ENCODE assay signal across 1 cellular context in genomic region chr15:89575146-89575655, GRCh38.
TF ChIP-seq lines count a peak whose summit lies in the region.

A gene with protein sequence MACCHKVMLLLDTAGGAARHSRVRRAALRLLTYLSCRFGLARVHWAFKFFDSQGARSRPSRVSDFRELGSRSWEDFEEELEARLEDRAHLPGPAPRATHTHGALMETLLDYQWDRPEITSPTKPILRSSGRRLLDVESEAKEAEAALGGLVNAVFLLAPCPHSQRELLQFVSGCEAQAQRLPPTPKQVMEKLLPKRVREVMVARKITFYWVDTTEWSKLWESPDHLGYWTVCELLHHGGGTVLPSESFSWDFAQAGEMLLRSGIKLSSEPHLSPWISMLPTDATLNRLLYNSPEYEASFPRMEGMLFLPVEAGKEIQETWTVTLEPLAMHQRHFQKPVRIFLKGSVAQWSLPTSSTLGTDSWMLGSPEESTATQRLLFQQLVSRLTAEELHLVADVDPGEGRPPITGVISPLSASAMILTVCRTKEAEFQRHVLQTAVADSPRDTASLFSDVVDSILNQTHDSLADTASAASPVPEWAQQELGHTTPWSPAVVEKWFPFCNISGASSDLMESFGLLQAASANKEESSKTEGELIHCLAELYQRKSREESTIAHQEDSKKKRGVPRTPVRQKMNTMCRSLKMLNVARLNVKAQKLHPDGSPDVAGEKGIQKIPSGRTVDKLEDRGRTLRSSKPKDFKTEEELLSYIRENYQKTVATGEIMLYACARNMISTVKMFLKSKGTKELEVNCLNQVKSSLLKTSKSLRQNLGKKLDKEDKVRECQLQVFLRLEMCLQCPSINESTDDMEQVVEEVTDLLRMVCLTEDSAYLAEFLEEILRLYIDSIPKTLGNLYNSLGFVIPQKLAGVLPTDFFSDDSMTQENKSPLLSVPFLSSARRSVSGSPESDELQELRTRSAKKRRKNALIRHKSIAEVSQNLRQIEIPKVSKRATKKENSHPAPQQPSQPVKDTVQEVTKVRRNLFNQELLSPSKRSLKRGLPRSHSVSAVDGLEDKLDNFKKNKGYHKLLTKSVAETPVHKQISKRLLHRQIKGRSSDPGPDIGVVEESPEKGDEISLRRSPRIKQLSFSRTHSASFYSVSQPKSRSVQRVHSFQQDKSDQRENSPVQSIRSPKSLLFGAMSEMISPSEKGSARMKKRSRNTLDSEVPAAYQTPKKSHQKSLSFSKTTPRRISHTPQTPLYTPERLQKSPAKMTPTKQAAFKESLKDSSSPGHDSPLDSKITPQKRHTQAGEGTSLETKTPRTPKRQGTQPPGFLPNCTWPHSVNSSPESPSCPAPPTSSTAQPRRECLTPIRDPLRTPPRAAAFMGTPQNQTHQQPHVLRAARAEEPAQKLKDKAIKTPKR (N-terminal part only) (plus strand): TSS chr15:89575469. CDS start chr15:89575587, 118 bp downstream.

TF ChIP-seq in K562, 482 proteins besides CTCF, POLR2A, EP300 and RAD21 (continued from another document and continues in another):
- TF ChIP-seq MGA (IDR thresholded peaks at IDR 0.05): peak; percentile 29; the same call in 1 of the 2 replicates
- TF ChIP-seq HNRNPLL (IDR thresholded peaks at IDR 0.05; ENCODE audit: low read depth, low read length, poor library complexity, severe bottlenecking): peak; percentile 97
- TF ChIP-seq FOXJ3 (CRISPR knock-in tag; IDR thresholded peaks at IDR 0.05): no peak
- no peak for TF ChIP-seq PHB (CRISPR knock-in tag; IDR thresholded peaks at IDR 0.05)
- TF ChIP-seq GTF2E2 (tag; IDR thresholded peaks at IDR 0.05): no peak
- peak; percentile 72; the same call in 1 of the 2 replicates for TF ChIP-seq KLF13 (tag; IDR thresholded peaks at IDR 0.05; ENCODE audit: borderline replicate concordance, low read depth)
- no peak for TF ChIP-seq BRD4 (IDR thresholded peaks at IDR 0.05)
- TF ChIP-seq ZNF121 (CRISPR knock-in tag; conservative IDR thresholded peaks at IDR 0.05): no peak
- TF ChIP-seq TCF7L2 (IDR thresholded peaks at IDR 0.05; ENCODE audit: low read depth, low read length): no peak
- TF ChIP-seq TAF7 (tag; IDR thresholded peaks at IDR 0.05): no peak
- no peak for TF ChIP-seq CBX3 (IDR thresholded peaks at IDR 0.05; ENCODE audit: borderline replicate concordance in 1 of 2, low read length in 2 of 2)
- TF ChIP-seq SREBF1 (IDR thresholded peaks at IDR 0.05; ENCODE audit: borderline replicate concordance, low read depth, low read length): no peak
- no peak for TF ChIP-seq SMARCE1 (IDR thresholded peaks at IDR 0.05)
- no peak for TF ChIP-seq ZNF318 (IDR thresholded peaks at IDR 0.05; ENCODE audit: borderline replicate concordance in 1 of 2, low read depth in 1 of 2)
- TF ChIP-seq ZNF165 (CRISPR knock-in tag; IDR thresholded peaks at IDR 0.05; ENCODE audit: borderline replicate concordance): no peak
- TF ChIP-seq RFX1 (IDR thresholded peaks at IDR 0.05): no peak
- no peak for TF ChIP-seq NR4A1 (CRISPR knock-in tag; IDR thresholded peaks at IDR 0.05)
- no peak for TF ChIP-seq NR4A1 (tag; IDR thresholded peaks at IDR 0.05)
- no peak for TF ChIP-seq MCM2 (IDR thresholded peaks at IDR 0.05; ENCODE audit: low read depth)
- peak; percentile 97 for TF ChIP-seq NEUROD1 (IDR thresholded peaks at IDR 0.05; ENCODE audit: borderline replicate concordance, low read depth, low read length, partially characterized antibody)
- TF ChIP-seq, protein P1, sequence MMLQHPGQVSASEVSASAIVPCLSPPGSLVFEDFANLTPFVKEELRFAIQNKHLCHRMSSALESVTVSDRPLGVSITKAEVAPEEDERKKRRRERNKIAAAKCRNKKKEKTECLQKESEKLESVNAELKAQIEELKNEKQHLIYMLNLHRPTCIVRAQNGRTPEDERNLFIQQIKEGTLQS (IDR thresholded peaks at IDR 0.05): no peak
- TF ChIP-seq, protein P1 (CRISPR knock-in tag; conservative IDR thresholded peaks at IDR 0.05): 0 out of 2 replicates have a peak, but pooled peaks have one; percentile 8
- TF ChIP-seq, protein P2, sequence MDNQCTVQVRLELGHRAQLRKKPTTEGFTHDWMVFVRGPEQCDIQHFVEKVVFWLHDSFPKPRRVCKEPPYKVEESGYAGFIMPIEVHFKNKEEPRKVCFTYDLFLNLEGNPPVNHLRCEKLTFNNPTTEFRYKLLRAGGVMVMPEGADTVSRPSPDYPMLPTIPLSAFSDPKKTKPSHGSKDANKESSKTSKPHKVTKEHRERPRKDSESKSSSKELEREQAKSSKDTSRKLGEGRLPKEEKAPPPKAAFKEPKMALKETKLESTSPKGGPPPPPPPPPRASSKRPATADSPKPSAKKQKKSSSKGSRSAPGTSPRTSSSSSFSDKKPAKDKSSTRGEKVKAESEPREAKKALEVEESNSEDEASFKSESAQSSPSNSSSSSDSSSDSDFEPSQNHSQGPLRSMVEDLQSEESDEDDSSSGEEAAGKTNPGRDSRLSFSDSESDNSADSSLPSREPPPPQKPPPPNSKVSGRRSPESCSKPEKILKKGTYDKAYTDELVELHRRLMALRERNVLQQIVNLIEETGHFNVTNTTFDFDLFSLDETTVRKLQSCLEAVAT (IDR thresholded peaks at IDR 0.05): peak in 1 of 2 experiments; percentile 97; a peak in 2 of 4 replicates
- TF ChIP-seq, protein P3, sequence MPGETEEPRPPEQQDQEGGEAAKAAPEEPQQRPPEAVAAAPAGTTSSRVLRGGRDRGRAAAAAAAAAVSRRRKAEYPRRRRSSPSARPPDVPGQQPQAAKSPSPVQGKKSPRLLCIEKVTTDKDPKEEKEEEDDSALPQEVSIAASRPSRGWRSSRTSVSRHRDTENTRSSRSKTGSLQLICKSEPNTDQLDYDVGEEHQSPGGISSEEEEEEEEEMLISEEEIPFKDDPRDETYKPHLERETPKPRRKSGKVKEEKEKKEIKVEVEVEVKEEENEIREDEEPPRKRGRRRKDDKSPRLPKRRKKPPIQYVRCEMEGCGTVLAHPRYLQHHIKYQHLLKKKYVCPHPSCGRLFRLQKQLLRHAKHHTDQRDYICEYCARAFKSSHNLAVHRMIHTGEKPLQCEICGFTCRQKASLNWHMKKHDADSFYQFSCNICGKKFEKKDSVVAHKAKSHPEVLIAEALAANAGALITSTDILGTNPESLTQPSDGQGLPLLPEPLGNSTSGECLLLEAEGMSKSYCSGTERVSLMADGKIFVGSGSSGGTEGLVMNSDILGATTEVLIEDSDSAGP (CRISPR knock-in tag; IDR thresholded peaks at IDR 0.05): no peak
